Comparison of ENCODE assay signal across 8 cellular contexts in the genomic region with DNA sequence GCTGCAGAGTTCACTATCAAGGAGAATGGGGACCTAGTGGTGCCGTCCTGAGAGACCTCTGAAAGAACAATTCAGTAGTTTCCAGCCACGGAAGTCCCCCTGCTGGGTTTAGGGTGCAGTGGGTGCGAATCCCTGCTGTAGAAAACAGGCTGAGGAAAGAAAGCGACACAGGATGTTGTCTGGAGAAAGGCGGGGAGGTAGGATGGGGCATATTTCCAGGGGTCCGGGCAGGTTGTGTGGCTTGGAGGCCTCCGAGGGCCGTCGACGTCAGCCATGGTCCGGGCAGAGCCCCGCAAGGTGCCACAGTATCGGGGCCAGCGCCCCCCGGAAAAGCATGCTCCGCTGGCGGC. TPM values are rescaled to one million over a fixed set of nuclear protein-coding genes. Genes with fewer than 3 reads are reported as not detected.
DNase-seq lines count a peak whose midpoint lies in the region; ATAC-seq and TF ChIP-seq lines count a peak whose summit lies in the region.

No MANE protein-coding gene starts in this region.

- H3K27me3 ChIP-seq in CD8-positive, alpha-beta T cell (ENCODE audit: insufficient read depth, low read length) = no peaks in the 10 kb centered on the region

- peak overlapping the region; percentile 73 for H3K4me3 ChIP-seq in CD8-positive, alpha-beta T cell (ENCODE audit: low read depth, low read length)
- peak overlapping the region; percentile 86 for H3K4me3 ChIP-seq in WI38 (ENCODE audit: low read depth, low read length)

- peak overlapping the region; percentile 90 for H3K4me3 Mint-ChIP-seq in CD8-positive, alpha-beta T cell
- H3K4me3 Mint-ChIP-seq in dendritic cell treated with granulocyte-macrophage colony-stimulating factor and Interleukin-4, amounts not matched to agents 40 ng/mL and 50 ng/mL, for 4 days = peak overlapping the region; percentile 87

- CTCF ChIA-PET in CD8-positive, alpha-beta T cell (lab: Charles Lee) = no interaction called here

- peak; percentile 36 to 79 (median 60) for DNase-seq in CD8-positive, alpha-beta T cell
- DNase-seq in medulla oblongata (ENCODE audit: extremely low spot score) (peak; percentile 33), NCI-H446 (lab: John Stamatoyannopoulos, UW) (no peak)
- peak; percentile 38 to 43 for DNase-seq in stimulated activated CD8-positive, alpha-beta memory T cell treated with anti-CD3 and anti-CD28 coated beads, Interleukin-7, amount 100 ng/mL, for 1 hour (ENCODE audit: low read depth in 2 of 2)

- TF ChIP-seq CTCF in CD8-positive, alpha-beta T cell (IDR thresholded peaks at IDR 0.05) = peak; percentile 17
- 0 out of 2 replicates have a peak, but pooled peaks have one; percentile 4 for TF ChIP-seq CTCF in WI38 (IDR thresholded peaks at IDR 0.05; ENCODE audit: low read depth, low read length)

- peaks cover 66% of the 10 kb centered on the region for H3K4me1 Mint-ChIP-seq in CD8-positive, alpha-beta T cell (ENCODE audit: low read depth)
- peaks cover 47% of the 10 kb centered on the region for H3K4me1 Mint-ChIP-seq in dendritic cell treated with granulocyte-macrophage colony-stimulating factor and Interleukin-4, amounts not matched to agents 40 ng/mL and 50 ng/mL, for 4 days (ENCODE audit: low read depth)

- peaks cover 54% of the 10 kb centered on the region for H3K4me1 ChIP-seq in CD8-positive, alpha-beta T cell (ENCODE audit: insufficient read depth, low read length)

- intact Hi-C loops in CD8-positive, alpha-beta T cell (cut with DNase I, micrococcal nuclease) = loop anchor here (1.0 to 10.0 kb wide), 13 partner anchors 54 to 1444 kb away; a partner anchor contains a TSS
- intact Hi-C loops in dendritic cell treated with granulocyte-macrophage colony-stimulating factor and Interleukin-4, amounts not matched to agents 40 ng/mL and 50 ng/mL, for 4 days (cut with micrococcal nuclease) = loop anchor here (1.0 to 2.0 kb wide), 2 partner anchors 27 to 48 kb away; no protein-coding TSS in a partner anchor

- H3K36me3 Mint-ChIP-seq in CD8-positive, alpha-beta T cell = peaks cover 13% of the 10 kb centered on the region
- H3K36me3 Mint-ChIP-seq in dendritic cell treated with granulocyte-macrophage colony-stimulating factor and Interleukin-4, amounts not matched to agents 40 ng/mL and 50 ng/mL, for 4 days (ENCODE audit: low read depth) = peaks cover 41% of the 10 kb centered on the region

- H3K36me3 ChIP-seq in CD8-positive, alpha-beta T cell (ENCODE audit: insufficient read depth, low read length) = no peaks in the 10 kb centered on the region

- no peaks in the 10 kb centered on the region for H3K9me3 Mint-ChIP-seq in CD8-positive, alpha-beta T cell
- H3K9me3 Mint-ChIP-seq in dendritic cell treated with granulocyte-macrophage colony-stimulating factor and Interleukin-4, amounts not matched to agents 40 ng/mL and 50 ng/mL, for 4 days = no peaks in the 10 kb centered on the region

- no peaks in the 10 kb centered on the region for H3K27me3 Mint-ChIP-seq in CD8-positive, alpha-beta T cell (ENCODE audit: low read depth)
- H3K27me3 Mint-ChIP-seq in dendritic cell treated with granulocyte-macrophage colony-stimulating factor and Interleukin-4, amounts not matched to agents 40 ng/mL and 50 ng/mL, for 4 days = peaks cover 4% of the 10 kb centered on the region

- H3K27ac Mint-ChIP-seq in CD8-positive, alpha-beta T cell = peak overlapping the region; percentile 98
- peak overlapping the region; percentile 96 for H3K27ac Mint-ChIP-seq in dendritic cell treated with granulocyte-macrophage colony-stimulating factor and Interleukin-4, amounts not matched to agents 40 ng/mL and 50 ng/mL, for 4 days

- ATAC-seq in CD8-positive, alpha-beta T cell = peak; percentile 2
- peak; percentile 15 for ATAC-seq in GM19397 (IDR thresholded peaks at IDR 0.05; ENCODE audit: unreplicated experiment)
- ATAC-seq in HG03469 (IDR thresholded peaks at IDR 0.05; ENCODE audit: unreplicated experiment) = peak; percentile 5

- POLR2A ChIA-PET in CD8-positive, alpha-beta T cell (lab: Charles Lee) = interaction anchor here (1.4 kb wide), 1 partner anchor 9 kb away, joined by 8 read pairs; no protein-coding TSS in a partner anchor

- H3K27ac ChIP-seq in CD8-positive, alpha-beta T cell (ENCODE audit: low read depth, low read length) = peak overlapping the region; percentile 97

- H3K9me3 ChIP-seq in CD8-positive, alpha-beta T cell (ENCODE audit: low read length) = no peaks in the 10 kb centered on the region

RNA-seq across cellular contexts. Expression of a gene that starts 0.8 kb away (rescaled TPM):
- total RNA-seq in CD8-positive, alpha-beta T cell = 10 to 100 TPM; 43.9 to 51.4 TPM

Comparison
In these comparisons a context has a peak if more than half of its experiments do, and no peak if none do; other contexts are left out.
1. DNase-seq: peak in CD8-positive, alpha-beta T cell (7 of 7), medulla oblongata (single experiment) and stimulated activated CD8-positive, alpha-beta memory T cell treated with anti-CD3 and anti-CD28 coated beads, Interleukin-7, amount 100 ng/mL, for 1 hour (2 of 2); none in NCI-H446 (0 of 2).
2. Peak in every context shown above with its lines, with median percentiles within 50 percentile points of each other: ATAC-seq.